18 cellular contexts compared by ENCODE assay signal in the genomic region with DNA sequence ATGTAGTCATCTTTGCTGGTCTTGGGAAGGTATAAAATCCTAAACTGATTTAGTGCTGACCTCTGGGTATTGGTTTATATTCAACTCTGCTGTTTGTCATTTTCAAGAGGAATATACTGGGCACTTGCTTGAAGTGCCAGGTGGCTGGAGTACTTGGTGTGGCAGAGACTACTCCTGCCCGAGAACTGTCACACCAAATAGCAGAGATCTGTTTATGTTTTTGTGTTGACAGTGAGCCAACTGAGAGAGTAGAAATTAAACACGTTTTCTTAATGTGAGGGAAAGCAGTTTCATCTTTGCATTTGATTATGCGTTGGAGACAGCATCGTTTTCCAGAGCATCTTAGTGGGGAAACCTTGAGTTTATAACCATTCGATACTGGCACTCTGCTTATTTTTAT.
DNase-seq lines count a peak whose midpoint lies in the region; ATAC-seq and TF ChIP-seq lines count a peak whose summit lies in the region.
"Had no signal": no experiment of that assay in that cellular context is flagged by ENCODE, and none has a peak within 500 bp of the region (broad histone marks: within the 10 kb centered on the region; RNA-seq: fewer than 3 reads in every experiment).

No MANE protein-coding gene starts in this region.

- intact Hi-C loops in dorsolateral prefrontal cortex (cut with DNase I), result loop anchor here in 1 of 2 donors (10.0 kb wide), 1 partner anchor 174 kb away; a partner anchor contains a TSS

- DNase-seq in NCI-H1417 (lab: John Stamatoyannopoulos, UW) (peak in 2 of 3 experiments; percentile 37 to 66), NCI-H1417 treated with DMSO at 0.1 percent for 48 hours (lab: John Stamatoyannopoulos, UW) (no peak), GM23338 (ENCODE audit: low spot score) (no peak), dorsolateral prefrontal cortex (no peak), superior temporal gyrus (ENCODE audit: extremely low spot score) (peak; percentile 34), osteoblast (ENCODE audit: insufficient read length, low spot score, missing footprints) (no peak), NCI-H146 (lab: John Stamatoyannopoulos, UW) (no peak)
- DNase-seq: Karpas-422; MV-4-11; NCI-H2029 treated with DMSO at 0.1 percent for 48 hours; NCI-H2171 treated with DMSO at 0.1 percent for 48 hours; NK-92 treated with Interleukin-12 subunit alpha and Interleukin-12 subunit beta, amount 100 ng/mL, for 24 hours; Peyer's patch had no signal

- TF ChIP-seq CTCF in GM23338 (conservative IDR thresholded peaks at IDR 0.05; ENCODE audit: low read depth in 2 of 2), result no peak
- TF ChIP-seq CTCF in dorsolateral prefrontal cortex (IDR thresholded peaks at IDR 0.05 in 54 of 56, conservative IDR thresholded peaks at IDR 0.05 in 2 of 56; ENCODE audit: low read depth in 1 of 56, partially characterized antibody in 56 of 56), result no peak
- no peak for TF ChIP-seq CTCF in osteoblast (IDR thresholded peaks at IDR 0.05; ENCODE audit: extremely low read depth, low read depth, low read length)

- peak overlapping the region; percentile 12 for H3K4me2 ChIP-seq in GM23338
- H3K4me2 ChIP-seq in osteoblast (ENCODE audit: insufficient read depth, low read length), result no peak overlapping the region

- no peaks in the 10 kb centered on the region for H3K9me3 ChIP-seq in osteoblast (ENCODE audit: low read depth, low read length)
- H3K9me3 ChIP-seq: Peyer's patch had no signal

- H3K9me3 Mint-ChIP-seq in GM23338, result no peaks in the 10 kb centered on the region; the same call in 2 of the 3 replicates
- H3K9me3 Mint-ChIP-seq: CD14-positive monocyte had no signal

- H3K4me1 ChIP-seq in GM23338 (ENCODE audit: insufficient read depth), result peaks cover 50% of the 10 kb centered on the region
- H3K4me1 ChIP-seq in osteoblast (ENCODE audit: insufficient read depth, low read length), result no peaks in the 10 kb centered on the region
- H3K4me1 ChIP-seq: Peyer's patch had no signal

- H3K79me2 ChIP-seq in GM23338 (replicated peaks; ENCODE audit: insufficient read depth) (no peaks in the 10 kb centered on the region), osteoblast (ENCODE audit: insufficient read depth, low read length) (no peaks in the 10 kb centered on the region)

- H3K4me1 Mint-ChIP-seq in GM23338, result peaks cover 72% of the 10 kb centered on the region

- H3K4me3 Mint-ChIP-seq in GM23338, result no peak overlapping the region; the same call in 2 of the 3 replicates
- H3K4me3 Mint-ChIP-seq: CD14-positive monocyte had no signal

- peaks cover 3% of the 10 kb centered on the region; the same call in 1 of the 3 replicates for H3K36me3 Mint-ChIP-seq in GM23338 (ENCODE audit: low read depth)
- H3K36me3 Mint-ChIP-seq: CD14-positive monocyte had no signal

- ATAC-seq in GM23338, result no peak
- ATAC-seq: GM12878, HCT116, SK-N-SH treated with all-trans-retinoic acid at 6 μM for 48 hours had no signal

- H3K27me3 ChIP-seq in GM23338 (ENCODE audit: insufficient read depth), result no peaks in the 10 kb centered on the region
- peaks cover 0 to 6% (median 0%) of the 10 kb centered on the region in 45 donors for H3K27me3 ChIP-seq in dorsolateral prefrontal cortex
- no peaks in the 10 kb centered on the region for H3K27me3 ChIP-seq in osteoblast (ENCODE audit: insufficient read depth, low read length)
- H3K27me3 ChIP-seq: Peyer's patch had no signal

- H3F3A ChIP-seq in GM23338 (replicated peaks; ENCODE audit: low read depth), result 0 out of 2 replicates have a peak, but pooled peaks cover 4% of the 10 kb centered on the region

- no peaks in the 10 kb centered on the region for H3K36me3 ChIP-seq in GM23338 (ENCODE audit: insufficient read depth)
- no peaks in the 10 kb centered on the region for H3K36me3 ChIP-seq in osteoblast (ENCODE audit: insufficient read depth, low read length)
- H3K36me3 ChIP-seq: Peyer's patch had no signal

- peaks cover 5% of the 10 kb centered on the region for H3K27me3 Mint-ChIP-seq in GM23338 (ENCODE audit: insufficient read depth, low read depth, poor library complexity)

- H4K20me1 ChIP-seq in GM23338 (replicated peaks; ENCODE audit: insufficient read depth) (no peaks in the 10 kb centered on the region), osteoblast (ENCODE audit: insufficient read depth, low read length) (no peaks in the 10 kb centered on the region)

- H3K4me3 ChIP-seq in GM23338 (peak overlapping the region; percentile 15; the same call in 1 of the 2 replicates), dorsolateral prefrontal cortex (peak overlapping the region in 20 of 59 donors; percentile 4 to 49 (median 24)), osteoblast (ENCODE audit: insufficient read depth, low read length) (no peak overlapping the region)
- H3K4me3 ChIP-seq: GM12878, GM23248, Peyer's patch had no signal

- H3K27ac ChIP-seq in GM23338 (ENCODE audit: low read depth), result peak overlapping the region; percentile 61; the same call in 1 of the 2 replicates
- H3K27ac ChIP-seq in dorsolateral prefrontal cortex, result peak overlapping the region in 43 of 59 donors; percentile 1 to 82 (median 38)
- no peak overlapping the region for H3K27ac ChIP-seq in osteoblast (ENCODE audit: low read depth, low read length)
- H3K27ac ChIP-seq: GM23248, Peyer's patch had no signal

- H2AFZ ChIP-seq in GM23338 (no peak overlapping the region), osteoblast (ENCODE audit: low read length) (no peak overlapping the region)

- peak overlapping the region; percentile 91 for H3K27ac Mint-ChIP-seq in GM23338
- H3K27ac Mint-ChIP-seq: CD14-positive monocyte had no signal

- peaks cover 3% of the 10 kb centered on the region; the same call in 1 of the 2 replicates for H3K9me2 ChIP-seq in GM23338 (ENCODE audit: insufficient read depth)

TF ChIP-seq in GM23338, 12 proteins besides CTCF, POLR2A, EP300 and RAD21 (continues in another document):
- TF ChIP-seq POLR2AphosphoS5 (IDR thresholded peaks at IDR 0.05; ENCODE audit: low read depth), result no peak
- TF ChIP-seq CREB1 (CRISPR knock-in tag; IDR thresholded peaks at IDR 0.05; ENCODE audit: low read depth), result no peak
- TF ChIP-seq EZH2phosphoT487 (IDR thresholded peaks at IDR 0.05; ENCODE audit: unreplicated experiment), result no peak
- TF ChIP-seq EZH2 (IDR thresholded peaks at IDR 0.05; ENCODE audit: low read depth, unreplicated experiment), result no peak
- TF ChIP-seq, protein P1, sequence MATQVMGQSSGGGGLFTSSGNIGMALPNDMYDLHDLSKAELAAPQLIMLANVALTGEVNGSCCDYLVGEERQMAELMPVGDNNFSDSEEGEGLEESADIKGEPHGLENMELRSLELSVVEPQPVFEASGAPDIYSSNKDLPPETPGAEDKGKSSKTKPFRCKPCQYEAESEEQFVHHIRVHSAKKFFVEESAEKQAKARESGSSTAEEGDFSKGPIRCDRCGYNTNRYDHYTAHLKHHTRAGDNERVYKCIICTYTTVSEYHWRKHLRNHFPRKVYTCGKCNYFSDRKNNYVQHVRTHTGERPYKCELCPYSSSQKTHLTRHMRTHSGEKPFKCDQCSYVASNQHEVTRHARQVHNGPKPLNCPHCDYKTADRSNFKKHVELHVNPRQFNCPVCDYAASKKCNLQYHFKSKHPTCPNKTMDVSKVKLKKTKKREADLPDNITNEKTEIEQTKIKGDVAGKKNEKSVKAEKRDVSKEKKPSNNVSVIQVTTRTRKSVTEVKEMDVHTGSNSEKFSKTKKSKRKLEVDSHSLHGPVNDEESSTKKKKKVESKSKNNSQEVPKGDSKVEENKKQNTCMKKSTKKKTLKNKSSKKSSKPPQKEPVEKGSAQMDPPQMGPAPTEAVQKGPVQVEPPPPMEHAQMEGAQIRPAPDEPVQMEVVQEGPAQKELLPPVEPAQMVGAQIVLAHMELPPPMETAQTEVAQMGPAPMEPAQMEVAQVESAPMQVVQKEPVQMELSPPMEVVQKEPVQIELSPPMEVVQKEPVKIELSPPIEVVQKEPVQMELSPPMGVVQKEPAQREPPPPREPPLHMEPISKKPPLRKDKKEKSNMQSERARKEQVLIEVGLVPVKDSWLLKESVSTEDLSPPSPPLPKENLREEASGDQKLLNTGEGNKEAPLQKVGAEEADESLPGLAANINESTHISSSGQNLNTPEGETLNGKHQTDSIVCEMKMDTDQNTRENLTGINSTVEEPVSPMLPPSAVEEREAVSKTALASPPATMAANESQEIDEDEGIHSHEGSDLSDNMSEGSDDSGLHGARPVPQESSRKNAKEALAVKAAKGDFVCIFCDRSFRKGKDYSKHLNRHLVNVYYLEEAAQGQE (IDR thresholded peaks at IDR 0.05; ENCODE audit: unreplicated experiment), result no peak
- no peak for TF ChIP-seq STAT1 (IDR thresholded peaks at IDR 0.05; ENCODE audit: unreplicated experiment)
- no peak for TF ChIP-seq JUNB (IDR thresholded peaks at IDR 0.05; ENCODE audit: unreplicated experiment)
- no peak for TF ChIP-seq NANOG (IDR thresholded peaks at IDR 0.05; ENCODE audit: borderline replicate concordance)

Comparison
In these comparisons a context has a peak if more than half of its experiments do, and no peak if none do; other contexts are left out.
1. DNase-seq: peak in NCI-H1417 (2 of 3) and superior temporal gyrus (single experiment); none in NCI-H1417 treated with DMSO at 0.1 percent for 48 hours (single experiment), GM23338 (single experiment), dorsolateral prefrontal cortex (0 of 10), osteoblast (single experiment) and NCI-H146 (single experiment).